In the genomic region with DNA sequence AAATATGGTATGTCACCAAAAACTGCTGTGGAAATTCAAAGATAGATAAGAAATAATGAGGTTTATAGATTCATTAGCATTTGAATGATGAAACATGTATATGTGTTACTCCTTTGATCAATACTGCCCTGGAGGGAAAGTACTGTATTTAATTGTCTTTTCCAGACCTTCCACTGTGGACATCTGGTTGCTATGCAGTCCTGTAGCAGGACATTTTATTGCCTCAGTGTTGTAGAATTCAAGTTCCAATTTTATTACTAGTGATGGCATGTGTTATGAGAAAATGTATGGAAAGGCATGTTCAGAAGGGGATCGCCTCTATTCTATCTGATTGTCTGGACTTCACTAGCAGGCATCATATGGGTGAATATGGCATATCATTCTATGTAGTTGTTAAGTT, we compare ENCODE assay signal across 28 cellular contexts.
"Had no signal": no experiment of that assay in that cellular context is flagged by ENCODE, and none has a peak within 500 bp of the region (broad histone marks: within the 10 kb centered on the region; RNA-seq: fewer than 3 reads in every experiment).

No MANE protein-coding gene starts in this region.

- H3K4me3 Mint-ChIP-seq: stimulated activated effector memory CD8-positive, alpha-beta T cell treated with anti-CD3 and anti-CD28 coated beads, Interleukin-12 subunit alpha, Interleukin-12 subunit beta, amount 100 ng/mL, for 72 hours; stimulated activated memory B cell treated with anti-CD40 and anti-IgM and Interleukin-4, amounts not matched to agents 10 μg/mL and 1 μg/mL and 100 μg/mL, for 72 hours; stimulated activated naive B cell treated with anti-CD40 and anti-IgM and Interleukin-4, amounts not matched to agents 10 μg/mL and 1 μg/mL and 100 μg/mL, for 72 hours; stimulated activated naive CD8-positive, alpha-beta T cell treated with anti-CD3 and anti-CD28 coated beads, Interleukin-15, amount 100 ng/mL, for 72 hours; stimulated activated naive CD8-positive, alpha-beta T cell treated with anti-CD3 and anti-CD28 coated beads, Interleukin-15, Interleukin-2, amounts not matched to agents 100 ng/mL and 50 ng/mL, for 24 hours; type B pancreatic cell had no signal

- H3K27me3 Mint-ChIP-seq: stimulated activated memory B cell treated with anti-CD40 and anti-IgM and Interleukin-4, amounts not matched to agents 10 μg/mL and 1 μg/mL and 100 μg/mL, for 72 hours; stimulated activated naive B cell treated with anti-CD40 and anti-IgM and Interleukin-4, amounts not matched to agents 10 μg/mL and 1 μg/mL and 100 μg/mL, for 72 hours; stimulated activated naive CD8-positive, alpha-beta T cell treated with anti-CD3 and anti-CD28 coated beads, Interleukin-15, amount 100 ng/mL, for 72 hours; stimulated activated naive CD8-positive, alpha-beta T cell treated with anti-CD3 and anti-CD28 coated beads, Interleukin-15, Interleukin-2, amounts not matched to agents 100 ng/mL and 50 ng/mL, for 24 hours had no signal

- H3K36me3 Mint-ChIP-seq: stimulated activated effector memory CD8-positive, alpha-beta T cell treated with anti-CD3 and anti-CD28 coated beads, Interleukin-12 subunit alpha, Interleukin-12 subunit beta, amount 100 ng/mL, for 72 hours; stimulated activated memory B cell treated with anti-CD40 and anti-IgM and Interleukin-4, amounts not matched to agents 10 μg/mL and 1 μg/mL and 100 μg/mL, for 72 hours; stimulated activated naive B cell treated with anti-CD40 and anti-IgM and Interleukin-4, amounts not matched to agents 10 μg/mL and 1 μg/mL and 100 μg/mL, for 72 hours; type B pancreatic cell had no signal

- H3K4me1 Mint-ChIP-seq: stimulated activated effector memory CD8-positive, alpha-beta T cell treated with anti-CD3 and anti-CD28 coated beads, Interleukin-12 subunit alpha, Interleukin-12 subunit beta, amount 100 ng/mL, for 72 hours; stimulated activated memory B cell treated with anti-CD40 and anti-IgM and Interleukin-4, amounts not matched to agents 10 μg/mL and 1 μg/mL and 100 μg/mL, for 72 hours; stimulated activated naive CD8-positive, alpha-beta T cell treated with anti-CD3 and anti-CD28 coated beads, Interleukin-15, amount 100 ng/mL, for 72 hours had no signal

- H3K27me3 ChIP-seq: suprapubic skin, testis, thyroid gland, tibial artery, tibial nerve, upper lobe of left lung, upper lobe of right lung, uterus, vagina had no signal

- DNase-seq: stimulated activated CD4-positive, alpha-beta T cell treated with anti-CD3 and anti-CD28 coated beads, Interleukin-2, amount 100 ng/mL, for 48 hours; stimulated activated CD4-positive, alpha-beta T cell treated with anti-CD3 and anti-CD28 coated beads, Interleukin-4, amount 100 ng/mL, for 1 hour; stimulated activated CD4-positive, alpha-beta T cell treated with anti-CD3 and anti-CD28 coated beads, Interleukin-4, amount 100 ng/mL, for 24 hours; stimulated activated CD4-positive, alpha-beta T cell treated with anti-CD3 and anti-CD28 coated beads, Interleukin-4, amount 100 ng/mL, for 4 hours; stimulated activated CD8-positive, alpha-beta memory T cell treated with anti-CD3 and anti-CD28 coated beads, Interleukin-4, amount 100 ng/mL, for 48 hours; stimulated activated naive B cell treated with anti-CD40 and anti-IgM and Interleukin-4, amounts not matched to agents 10 μg/mL and 1 μg/mL and 100 μg/mL, for 72 hours; stimulated activated naive CD4-positive, alpha-beta T cell; stimulated activated naive CD4-positive, alpha-beta T cell treated with Interleukin-2 at 50 U/mL for 16 hours; stimulated activated naive CD8-positive, alpha-beta T cell treated with anti-CD3 and anti-CD28 coated beads, Interleukin-15, amount 100 ng/mL, for 72 hours; stimulated activated naive CD8-positive, alpha-beta T cell treated with anti-CD3 and anti-CD28 coated beads, Interleukin-15, Interleukin-2, amounts not matched to agents 100 U/mL and 50 U/mL, for 24 hours; stomach; substantia nigra; testis; thyroid gland; tibial artery; transverse colon; trophoblast cell; upper lobe of left lung; upper lobe of right lung; uterus had no signal

- H3K4me3 ChIP-seq: stomach, suprapubic skin, testis, thoracic aorta, thyroid gland, tibial artery, tibial nerve, transverse colon, upper lobe of left lung, upper lobe of right lung, uterus, vagina had no signal

- H3K27ac ChIP-seq: stomach, suprapubic skin, testis, thoracic aorta, thyroid gland, tibial artery, tibial nerve, transverse colon, upper lobe of left lung, upper lobe of right lung, uterus, vagina had no signal

- H3K9me3 Mint-ChIP-seq: stimulated activated memory B cell treated with anti-CD40 and anti-IgM and Interleukin-4, amounts not matched to agents 10 μg/mL and 1 μg/mL and 100 μg/mL, for 72 hours; stimulated activated naive B cell treated with anti-CD40 and anti-IgM and Interleukin-4, amounts not matched to agents 10 μg/mL and 1 μg/mL and 100 μg/mL, for 72 hours; stimulated activated naive CD8-positive, alpha-beta T cell treated with anti-CD3 and anti-CD28 coated beads, Interleukin-15, Interleukin-2, amounts not matched to agents 100 ng/mL and 50 ng/mL, for 24 hours; type B pancreatic cell had no signal

- H3K4me1 ChIP-seq: suprapubic skin, testis, thyroid gland, tibial artery, transverse colon, upper lobe of right lung, uterus, vagina had no signal

- H3K27ac Mint-ChIP-seq: stimulated activated effector memory CD8-positive, alpha-beta T cell treated with anti-CD3 and anti-CD28 coated beads, Interleukin-12 subunit alpha, Interleukin-12 subunit beta, amount 100 ng/mL, for 72 hours; stimulated activated memory B cell treated with anti-CD40 and anti-IgM and Interleukin-4, amounts not matched to agents 10 μg/mL and 1 μg/mL and 100 μg/mL, for 72 hours; stimulated activated naive B cell treated with anti-CD40 and anti-IgM and Interleukin-4, amounts not matched to agents 10 μg/mL and 1 μg/mL and 100 μg/mL, for 72 hours; stimulated activated naive CD8-positive, alpha-beta T cell treated with anti-CD3 and anti-CD28 coated beads, Interleukin-15, amount 100 ng/mL, for 72 hours; stimulated activated naive CD8-positive, alpha-beta T cell treated with anti-CD3 and anti-CD28 coated beads, Interleukin-15, Interleukin-2, amounts not matched to agents 100 ng/mL and 50 ng/mL, for 24 hours; type B pancreatic cell had no signal

- H3K36me3 ChIP-seq: stomach, suprapubic skin, thoracic aorta, thyroid gland, tibial artery, tibial nerve, transverse colon, upper lobe of left lung, upper lobe of right lung, uterus, vagina had no signal

- ATAC-seq: stimulated activated effector memory CD8-positive, alpha-beta T cell treated with anti-CD3 and anti-CD28 coated beads, Interleukin-12 subunit alpha, Interleukin-12 subunit beta, amount 100 ng/mL, for 72 hours; stimulated activated memory B cell treated with anti-CD40 and anti-IgM and Interleukin-4, amounts not matched to agents 10 μg/mL and 1 μg/mL and 100 μg/mL, for 72 hours; stimulated activated naive B cell treated with anti-CD40 and anti-IgM and Interleukin-4, amounts not matched to agents 10 μg/mL and 1 μg/mL and 100 μg/mL, for 72 hours; stimulated activated naive CD8-positive, alpha-beta T cell treated with anti-CD3 and anti-CD28 coated beads, Interleukin-15, amount 100 ng/mL, for 72 hours; stimulated activated naive CD8-positive, alpha-beta T cell treated with anti-CD3 and anti-CD28 coated beads, Interleukin-15, Interleukin-2, amounts not matched to agents 100 U/mL and 50 U/mL, for 24 hours; upper lobe of right lung had no signal

- H3K9me3 ChIP-seq: stomach, suprapubic skin, testis, thoracic aorta, thyroid gland, tibial artery, tibial nerve, transverse colon, upper lobe of left lung, upper lobe of right lung, uterus, vagina had no signal
